17 cellular contexts compared by ENCODE assay signal in the genomic region with DNA sequence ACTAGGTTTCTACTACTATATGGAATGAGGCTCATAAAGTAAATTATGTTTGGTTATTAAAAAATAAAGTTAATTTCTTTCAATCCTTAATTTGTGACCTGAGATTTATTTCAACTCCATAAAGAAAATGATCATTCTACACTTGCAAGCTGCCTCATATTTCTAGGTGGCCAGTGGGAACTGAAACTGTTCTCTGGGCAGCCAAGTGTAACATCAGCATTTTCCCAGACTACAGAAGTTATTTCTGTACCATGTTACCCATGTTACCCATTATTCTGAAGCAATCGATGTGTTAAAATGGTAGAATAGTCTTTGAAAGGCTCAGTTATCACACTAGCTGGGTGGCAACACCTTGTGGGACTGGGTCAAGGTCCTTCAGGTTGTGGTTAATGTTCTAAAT.
"Had no signal": no experiment of that assay in that cellular context is flagged by ENCODE, and none has a peak within 500 bp of the region (broad histone marks: within the 10 kb centered on the region; RNA-seq: fewer than 3 reads in every experiment).

No MANE protein-coding gene starts in this region.

- H3K36me3 ChIP-seq: heart left ventricle, right lobe of liver, spleen, upper lobe of left lung, WERI-Rb-1 had no signal

- H3K9me3 ChIP-seq: heart left ventricle, psoas muscle, right lobe of liver, spleen, upper lobe of left lung had no signal

- H3K4me1 ChIP-seq: heart left ventricle, psoas muscle, right lobe of liver, upper lobe of left lung had no signal

- DNase-seq: activated CD4-positive, alpha-beta T cell treated with anti-CD3 and anti-CD28 coated beads for 4 hours; activated CD8-positive, alpha-beta memory T cell treated with anti-CD3 and anti-CD28 coated beads for 24 hours; activated naive CD4-positive, alpha-beta T cell treated with anti-CD3 and anti-CD28 coated beads, Interleukin-2, amount 10 ng/mL, durations not matched to agents 7 days and 5 days; effector CD8-positive, alpha-beta T cell; foreskin melanocyte; heart left ventricle; occipital lobe; psoas muscle; right lobe of liver; spleen; stimulated activated CD4-positive, alpha-beta T cell treated with anti-CD3 and anti-CD28 coated beads, Interleukin-2, amount 100 ng/mL, for 24 hours; stimulated activated naive CD4-positive, alpha-beta T cell treated with Interleukin-2 at 50 U/mL for 16 hours; upper lobe of left lung; WERI-Rb-1 had no signal

- H3K27ac Mint-ChIP-seq: activated naive CD4-positive, alpha-beta T cell treated with anti-CD3 and anti-CD28 coated beads, Interleukin-2, amount 10 ng/mL, durations not matched to agents 7 days and 5 days; activated T-helper 2 cell treated with anti-CD3 and anti-CD28 coated beads, Interferon-gamma antibody, Interleukin-2, Interleukin-4, amounts not matched to agents 10 μg/mL and 5 μg/mL and 100 μg/mL, durations not matched to agents 14 hours and 24 hours and 36 hours; nephron had no signal

- H3K27me3 ChIP-seq: right lobe of liver, spleen, upper lobe of left lung had no signal

- H3K4me1 Mint-ChIP-seq: activated naive CD4-positive, alpha-beta T cell treated with anti-CD3 and anti-CD28 coated beads, Interleukin-2, amount 10 ng/mL, durations not matched to agents 7 days and 5 days had no signal

- H3K4me3 ChIP-seq: coronary artery, heart left ventricle, psoas muscle, right lobe of liver, spleen, upper lobe of left lung had no signal

- H3K4me3 Mint-ChIP-seq: activated naive CD4-positive, alpha-beta T cell treated with anti-CD3 and anti-CD28 coated beads, Interleukin-2, amount 10 ng/mL, durations not matched to agents 7 days and 5 days; nephron had no signal

- H3K36me3 Mint-ChIP-seq: activated naive CD4-positive, alpha-beta T cell treated with anti-CD3 and anti-CD28 coated beads, Interleukin-2, amount 10 ng/mL, durations not matched to agents 7 days and 5 days had no signal

- ATAC-seq: heart left ventricle, psoas muscle had no signal

- H3K27ac ChIP-seq: coronary artery, heart left ventricle, psoas muscle, right lobe of liver, upper lobe of left lung, WERI-Rb-1 had no signal

- H3K9me3 Mint-ChIP-seq: activated naive CD4-positive, alpha-beta T cell treated with anti-CD3 and anti-CD28 coated beads, Interleukin-2, amount 10 ng/mL, durations not matched to agents 7 days and 5 days; activated T-helper 2 cell treated with anti-CD3 and anti-CD28 coated beads, Interferon-gamma antibody, Interleukin-2, Interleukin-4, amounts not matched to agents 10 μg/mL and 5 μg/mL and 100 μg/mL, durations not matched to agents 14 hours and 24 hours and 36 hours had no signal
